In the genomic region with DNA sequence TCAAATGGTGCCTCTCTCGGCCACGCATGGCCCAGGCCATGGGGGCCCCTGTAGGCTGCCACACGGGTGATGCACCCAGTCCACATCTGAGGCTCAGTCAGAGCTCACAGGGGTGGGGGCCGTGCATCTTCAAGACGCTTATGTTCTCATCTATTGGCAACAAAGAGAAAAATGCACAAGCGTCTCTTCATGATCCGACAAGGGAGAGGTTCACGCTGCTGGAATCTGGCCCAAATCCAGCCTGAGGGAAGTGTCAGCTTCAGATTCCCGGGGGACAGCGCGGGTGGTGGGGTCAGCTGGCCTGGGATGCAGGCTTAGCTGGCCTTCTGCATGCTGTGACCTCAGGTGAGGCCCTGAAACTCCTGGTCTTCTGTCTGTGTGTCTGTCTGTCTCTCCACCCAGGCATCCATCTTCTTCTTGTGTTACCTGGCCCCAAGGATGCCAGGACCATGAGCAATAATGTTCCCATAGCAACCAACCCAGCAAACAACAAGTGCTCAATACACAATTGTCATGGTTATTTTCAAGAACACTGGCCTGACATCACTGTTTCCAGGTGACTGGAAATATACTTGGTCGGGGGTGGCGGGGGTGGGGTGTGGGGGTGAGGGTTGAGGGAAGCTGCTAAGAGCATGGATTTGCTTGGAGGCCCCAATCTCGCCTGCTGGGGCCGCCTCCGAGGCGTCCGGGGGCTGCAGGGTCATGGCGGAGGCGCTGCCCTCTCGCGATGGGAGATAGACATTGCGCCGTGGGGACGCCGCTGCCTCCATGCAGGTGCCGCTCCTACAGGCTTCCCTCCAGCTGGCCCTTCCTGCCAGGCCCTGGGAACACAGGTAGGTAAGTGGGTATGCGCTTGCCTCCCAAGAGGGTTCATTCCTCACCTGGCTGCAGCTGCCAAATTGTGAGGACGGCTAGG, we compare ENCODE assay signal across 3 cellular contexts.
TF ChIP-seq lines count a peak whose summit lies in the region.

No MANE protein-coding gene starts in this region.

TF ChIP-seq in GM23338, 12 proteins besides CTCF, POLR2A, EP300 and RAD21 (continues in another document):
- no peak for TF ChIP-seq EZH2phosphoT487 (IDR thresholded peaks at IDR 0.05; ENCODE audit: unreplicated experiment)
- 0 out of 2 replicates have a peak, but pooled peaks have one; percentile 20 for TF ChIP-seq CREB1 (CRISPR knock-in tag; IDR thresholded peaks at IDR 0.05; ENCODE audit: low read depth)
- TF ChIP-seq, protein P1, sequence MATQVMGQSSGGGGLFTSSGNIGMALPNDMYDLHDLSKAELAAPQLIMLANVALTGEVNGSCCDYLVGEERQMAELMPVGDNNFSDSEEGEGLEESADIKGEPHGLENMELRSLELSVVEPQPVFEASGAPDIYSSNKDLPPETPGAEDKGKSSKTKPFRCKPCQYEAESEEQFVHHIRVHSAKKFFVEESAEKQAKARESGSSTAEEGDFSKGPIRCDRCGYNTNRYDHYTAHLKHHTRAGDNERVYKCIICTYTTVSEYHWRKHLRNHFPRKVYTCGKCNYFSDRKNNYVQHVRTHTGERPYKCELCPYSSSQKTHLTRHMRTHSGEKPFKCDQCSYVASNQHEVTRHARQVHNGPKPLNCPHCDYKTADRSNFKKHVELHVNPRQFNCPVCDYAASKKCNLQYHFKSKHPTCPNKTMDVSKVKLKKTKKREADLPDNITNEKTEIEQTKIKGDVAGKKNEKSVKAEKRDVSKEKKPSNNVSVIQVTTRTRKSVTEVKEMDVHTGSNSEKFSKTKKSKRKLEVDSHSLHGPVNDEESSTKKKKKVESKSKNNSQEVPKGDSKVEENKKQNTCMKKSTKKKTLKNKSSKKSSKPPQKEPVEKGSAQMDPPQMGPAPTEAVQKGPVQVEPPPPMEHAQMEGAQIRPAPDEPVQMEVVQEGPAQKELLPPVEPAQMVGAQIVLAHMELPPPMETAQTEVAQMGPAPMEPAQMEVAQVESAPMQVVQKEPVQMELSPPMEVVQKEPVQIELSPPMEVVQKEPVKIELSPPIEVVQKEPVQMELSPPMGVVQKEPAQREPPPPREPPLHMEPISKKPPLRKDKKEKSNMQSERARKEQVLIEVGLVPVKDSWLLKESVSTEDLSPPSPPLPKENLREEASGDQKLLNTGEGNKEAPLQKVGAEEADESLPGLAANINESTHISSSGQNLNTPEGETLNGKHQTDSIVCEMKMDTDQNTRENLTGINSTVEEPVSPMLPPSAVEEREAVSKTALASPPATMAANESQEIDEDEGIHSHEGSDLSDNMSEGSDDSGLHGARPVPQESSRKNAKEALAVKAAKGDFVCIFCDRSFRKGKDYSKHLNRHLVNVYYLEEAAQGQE (IDR thresholded peaks at IDR 0.05; ENCODE audit: unreplicated experiment), result no peak
- no peak for TF ChIP-seq ZNF114 (CRISPR knock-in tag; IDR thresholded peaks at IDR 0.05)
- TF ChIP-seq, protein P2, sequence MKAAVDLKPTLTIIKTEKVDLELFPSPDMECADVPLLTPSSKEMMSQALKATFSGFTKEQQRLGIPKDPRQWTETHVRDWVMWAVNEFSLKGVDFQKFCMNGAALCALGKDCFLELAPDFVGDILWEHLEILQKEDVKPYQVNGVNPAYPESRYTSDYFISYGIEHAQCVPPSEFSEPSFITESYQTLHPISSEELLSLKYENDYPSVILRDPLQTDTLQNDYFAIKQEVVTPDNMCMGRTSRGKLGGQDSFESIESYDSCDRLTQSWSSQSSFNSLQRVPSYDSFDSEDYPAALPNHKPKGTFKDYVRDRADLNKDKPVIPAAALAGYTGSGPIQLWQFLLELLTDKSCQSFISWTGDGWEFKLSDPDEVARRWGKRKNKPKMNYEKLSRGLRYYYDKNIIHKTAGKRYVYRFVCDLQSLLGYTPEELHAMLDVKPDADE (IDR thresholded peaks at IDR 0.05), result no peak
- no peak for TF ChIP-seq STAT1 (IDR thresholded peaks at IDR 0.05; ENCODE audit: unreplicated experiment)
- TF ChIP-seq EZH2 (IDR thresholded peaks at IDR 0.05; ENCODE audit: low read depth, unreplicated experiment), result no peak

TF ChIP-seq in K562, 482 proteins besides CTCF, POLR2A, EP300 and RAD21:
- TF ChIP-seq POLR2H (tag; IDR thresholded peaks at IDR 0.05; ENCODE audit: low read depth) (no peak), MCM3 (IDR thresholded peaks at IDR 0.05) (no peak), ZNF134 (CRISPR knock-in tag; conservative IDR thresholded peaks at IDR 0.05) (no peak), BRD9 (IDR thresholded peaks at IDR 0.05; ENCODE audit: low read depth, partially characterized antibody) (no peak), BMI1 (IDR thresholded peaks at IDR 0.05; ENCODE audit: low read length) (no peak), HMGN3 (IDR thresholded peaks at IDR 0.05; ENCODE audit: borderline replicate concordance, extremely low read depth, insufficient read length, low read depth, low read length) (no peak), ZFP36 (IDR thresholded peaks at IDR 0.05; ENCODE audit: low read depth, low read length, partially characterized antibody) (peak; percentile 41), CHD2 (IDR thresholded peaks at IDR 0.05; ENCODE audit: low read depth, low read length) (peak; percentile 59; the same call in 1 of the 2 replicates)
- TF ChIP-seq, protein P3, sequence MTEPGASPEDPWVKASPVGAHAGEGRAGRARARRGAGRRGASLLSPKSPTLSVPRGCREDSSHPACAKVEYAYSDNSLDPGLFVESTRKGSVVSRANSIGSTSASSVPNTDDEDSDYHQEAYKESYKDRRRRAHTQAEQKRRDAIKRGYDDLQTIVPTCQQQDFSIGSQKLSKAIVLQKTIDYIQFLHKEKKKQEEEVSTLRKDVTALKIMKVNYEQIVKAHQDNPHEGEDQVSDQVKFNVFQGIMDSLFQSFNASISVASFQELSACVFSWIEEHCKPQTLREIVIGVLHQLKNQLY (CRISPR knock-in tag; conservative IDR thresholded peaks at IDR 0.05), result no peak
- TF ChIP-seq, protein P4, sequence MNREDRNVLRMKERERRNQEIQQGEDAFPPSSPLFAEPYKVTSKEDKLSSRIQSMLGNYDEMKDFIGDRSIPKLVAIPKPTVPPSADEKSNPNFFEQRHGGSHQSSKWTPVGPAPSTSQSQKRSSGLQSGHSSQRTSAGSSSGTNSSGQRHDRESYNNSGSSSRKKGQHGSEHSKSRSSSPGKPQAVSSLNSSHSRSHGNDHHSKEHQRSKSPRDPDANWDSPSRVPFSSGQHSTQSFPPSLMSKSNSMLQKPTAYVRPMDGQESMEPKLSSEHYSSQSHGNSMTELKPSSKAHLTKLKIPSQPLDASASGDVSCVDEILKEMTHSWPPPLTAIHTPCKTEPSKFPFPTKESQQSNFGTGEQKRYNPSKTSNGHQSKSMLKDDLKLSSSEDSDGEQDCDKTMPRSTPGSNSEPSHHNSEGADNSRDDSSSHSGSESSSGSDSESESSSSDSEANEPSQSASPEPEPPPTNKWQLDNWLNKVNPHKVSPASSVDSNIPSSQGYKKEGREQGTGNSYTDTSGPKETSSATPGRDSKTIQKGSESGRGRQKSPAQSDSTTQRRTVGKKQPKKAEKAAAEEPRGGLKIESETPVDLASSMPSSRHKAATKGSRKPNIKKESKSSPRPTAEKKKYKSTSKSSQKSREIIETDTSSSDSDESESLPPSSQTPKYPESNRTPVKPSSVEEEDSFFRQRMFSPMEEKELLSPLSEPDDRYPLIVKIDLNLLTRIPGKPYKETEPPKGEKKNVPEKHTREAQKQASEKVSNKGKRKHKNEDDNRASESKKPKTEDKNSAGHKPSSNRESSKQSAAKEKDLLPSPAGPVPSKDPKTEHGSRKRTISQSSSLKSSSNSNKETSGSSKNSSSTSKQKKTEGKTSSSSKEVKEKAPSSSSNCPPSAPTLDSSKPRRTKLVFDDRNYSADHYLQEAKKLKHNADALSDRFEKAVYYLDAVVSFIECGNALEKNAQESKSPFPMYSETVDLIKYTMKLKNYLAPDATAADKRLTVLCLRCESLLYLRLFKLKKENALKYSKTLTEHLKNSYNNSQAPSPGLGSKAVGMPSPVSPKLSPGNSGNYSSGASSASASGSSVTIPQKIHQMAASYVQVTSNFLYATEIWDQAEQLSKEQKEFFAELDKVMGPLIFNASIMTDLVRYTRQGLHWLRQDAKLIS (CRISPR knock-in tag; IDR thresholded peaks at IDR 0.05), result no peak

TF ChIP-seq in HepG2, 621 proteins besides CTCF, POLR2A, EP300 and RAD21:
- TF ChIP-seq RFX1 (IDR thresholded peaks at IDR 0.05) (peak; percentile 28; the same call in 1 of the 2 replicates), RFX3 (CRISPR knock-in tag; IDR thresholded peaks at IDR 0.05) (peak; percentile 60), RFX5 (IDR thresholded peaks at IDR 0.05; ENCODE audit: low read depth, low read length) (peak; percentile 61; the same call in 1 of the 2 replicates), ZNF383 (CRISPR knock-in tag; IDR thresholded peaks at IDR 0.05; ENCODE audit: borderline replicate concordance) (no peak)
